In genomic region chr2:216283038-216283900, GRCh38 we compare ENCODE assay signal across 9 cellular contexts.
DNase-seq lines count a peak whose midpoint lies in the region; ATAC-seq and TF ChIP-seq lines count a peak whose summit lies in the region.
"Had no signal": no experiment of that assay in that cellular context is flagged by ENCODE, and none has a peak within 500 bp of the region (broad histone marks: within the 10 kb centered on the region; RNA-seq: fewer than 3 reads in every experiment).

No MANE protein-coding gene starts in this region.

- no peak overlapping the region for H3K4me3 Mint-ChIP-seq in T-cell

- POLR2A ChIA-PET in AG04450 (lab: Yijun Ruan, JAX) = interaction anchor here (0.7 kb wide), 1 partner anchor 62 kb away, joined by 3 read pairs; no protein-coding TSS in a partner anchor
- POLR2A ChIA-PET in T-cell (lab: Charles Lee) = no interaction called here

- TF ChIP-seq POLR2A in NB4 (IDR thresholded peaks at IDR 0.05; ENCODE audit: extremely low read depth, insufficient read length) (no peak), esophagus muscularis mucosa (IDR thresholded peaks at IDR 0.05; ENCODE audit: low read depth) (no peak)

- H3K4me3 ChIP-seq in AG04450 (ENCODE audit: low read depth, low read length) = no peak overlapping the region
- H3K4me3 ChIP-seq in NB4 (ENCODE audit: low read depth, low read length) = no peak overlapping the region
- H3K4me3 ChIP-seq in fibroblast of mammary gland (ENCODE audit: control insufficient read depth, low read depth, low read length) = no peak overlapping the region
- no peak overlapping the region for H3K4me3 ChIP-seq in esophagus muscularis mucosa
- H3K4me3 ChIP-seq: HAP-1 had no signal

- peaks cover 0 to 7% (median 5%) of the 10 kb centered on the region in 3 donors for H3K4me1 Mint-ChIP-seq in T-cell

- no peaks in the 10 kb centered on the region for H3K27me3 Mint-ChIP-seq in T-cell

- H3K36me3 Mint-ChIP-seq in T-cell = no peaks in the 10 kb centered on the region

- no peak overlapping the region for H3K27ac ChIP-seq in AG04450 (ENCODE audit: low read depth, low read length)
- H3K27ac ChIP-seq in esophagus muscularis mucosa (replicated peaks in 1 of 4) = no peak overlapping the region

- H3K27me3 ChIP-seq in AG04450 (ENCODE audit: control insufficient read depth, insufficient read depth, low read length) = no peaks in the 10 kb centered on the region
- H3K27me3 ChIP-seq in esophagus muscularis mucosa = peaks cover 0 to 34% (median 0%) of the 10 kb centered on the region in 4 donors

- CTCF ChIA-PET in AG04450 (lab: Charles Lee) = interaction anchor here (1.1 kb wide), 1 partner anchor 8 kb away, joined by 3 read pairs; no protein-coding TSS in a partner anchor
- CTCF ChIA-PET in T-cell (lab: Charles Lee) = no interaction called here

- intact Hi-C loops in esophagus muscularis mucosa (cut with DNase I) = no loop called here

- 85% methylated on average over 12 of the region's 12 CpGs for WGBS in esophagus muscularis mucosa

- no peak for DNase-seq in AG04450 (ENCODE audit: low read depth, low spot score)
- DNase-seq in GM19238 (ENCODE audit: insufficient read length, low spot score) = peak; percentile 23
- DNase-seq in NB4 (ENCODE audit: low read depth) = peak; percentile 64
- peak; percentile 9 for DNase-seq in fibroblast of mammary gland (ENCODE audit: low read depth)
- DNase-seq in hepatic stellate cell (ENCODE audit: low spot score) = no peak
- no peak for DNase-seq in T-cell
- no peak for DNase-seq in GF-D8 (lab: John Stamatoyannopoulos, UW)
- DNase-seq in esophagus muscularis mucosa (ENCODE audit: extremely low spot score) = no peak

- H3K9me3 Mint-ChIP-seq in T-cell = no peaks in the 10 kb centered on the region

- peaks cover 0 to 7% (median 2%) of the 10 kb centered on the region in 4 donors for H3K4me1 ChIP-seq in esophagus muscularis mucosa
- H3K4me1 ChIP-seq: HAP-1 had no signal

- H3K9me3 ChIP-seq in AG04450 (ENCODE audit: control insufficient read depth, insufficient read depth, low read length) = no peaks in the 10 kb centered on the region
- no peaks in the 10 kb centered on the region for H3K9me3 ChIP-seq in esophagus muscularis mucosa
- H3K9me3 ChIP-seq: HAP-1 had no signal

- no peak for ATAC-seq in T-cell (replicated peaks in 1 of 4)

- TF ChIP-seq CTCF in AG04450 (IDR thresholded peaks at IDR 0.05; ENCODE audit: low read depth, low read length) = 0 out of 2 replicates have a peak, but pooled peaks have one; percentile 11
- peak; percentile 89 for TF ChIP-seq CTCF in NB4 (IDR thresholded peaks at IDR 0.05; ENCODE audit: low read depth, low read length)
- TF ChIP-seq CTCF in fibroblast of mammary gland (conservative IDR thresholded peaks at IDR 0.05; ENCODE audit: control insufficient read depth, insufficient read depth, low read depth, low read length) = peak; percentile 33
- TF ChIP-seq CTCF in esophagus muscularis mucosa (IDR thresholded peaks at IDR 0.05) = no peak

- no peak for TF ChIP-seq EP300 in esophagus muscularis mucosa (IDR thresholded peaks at IDR 0.05)

- no peak overlapping the region for H3K27ac Mint-ChIP-seq in T-cell

- no peaks in the 10 kb centered on the region for H3K36me3 ChIP-seq in esophagus muscularis mucosa
- H3K36me3 ChIP-seq: HAP-1 had no signal

Comparison
In these comparisons a context has a peak if more than half of its experiments do, and no peak if none do; other contexts are left out.
1. DNase-seq: peak in GM19238 (single experiment), NB4 (single experiment) and fibroblast of mammary gland (single experiment); none in AG04450 (single experiment), hepatic stellate cell (single experiment), T-cell (0 of 34), GF-D8 (single experiment) and esophagus muscularis mucosa (single experiment).
2. CTCF ChIP-seq: peak in AG04450 (single experiment), NB4 (single experiment) and fibroblast of mammary gland (single experiment); none in esophagus muscularis mucosa (0 of 3).